ENCODE assay signal across 15 cellular contexts in the genomic region with DNA sequence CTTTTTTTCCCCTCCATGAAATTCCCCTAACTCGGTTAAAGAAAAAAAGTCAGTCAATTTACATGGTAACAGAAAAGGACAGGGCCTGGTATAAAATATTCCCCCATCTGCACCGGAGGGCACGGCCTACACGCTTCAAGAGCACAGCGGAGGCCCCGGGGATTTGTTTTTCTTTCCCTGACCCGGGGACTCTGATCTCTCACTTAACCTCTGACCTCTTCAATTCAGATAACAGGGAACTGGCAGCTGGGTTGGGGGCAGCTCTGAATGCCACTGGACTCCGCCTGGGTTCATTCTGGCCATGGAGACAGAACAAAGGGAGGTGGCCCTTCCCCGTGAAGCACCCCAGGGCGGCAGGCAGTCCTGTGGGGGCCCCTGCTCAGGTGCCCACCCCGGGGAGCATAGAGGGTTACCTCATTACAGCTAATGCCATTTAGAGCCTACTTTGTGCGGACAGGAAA.
DNase-seq lines count a peak whose midpoint lies in the region; FAIRE-seq and TF ChIP-seq lines count a peak whose summit lies in the region.
"Had no signal": no experiment of that assay in that cellular context is flagged by ENCODE, and none has a peak within 500 bp of the region (broad histone marks: within the 10 kb centered on the region; RNA-seq: fewer than 3 reads in every experiment).

No MANE protein-coding gene starts in this region.

- H3K4me1 Mint-ChIP-seq in astrocyte (ENCODE audit: low read depth, unreplicated experiment), result peaks cover 27% of the 10 kb centered on the region
- H3K4me1 Mint-ChIP-seq: natural killer cell had no signal

- H3K9ac ChIP-seq in astrocyte (ENCODE audit: low read length) (peak overlapping the region; percentile 25), liver (ENCODE audit: low read depth in 1 of 2, low read length in 2 of 2) (no peak overlapping the region)

- H4K20me1 ChIP-seq in astrocyte (ENCODE audit: insufficient read depth, low read length), result no peaks in the 10 kb centered on the region

- no peaks in the 10 kb centered on the region for H3K36me3 ChIP-seq in HEK293 (ENCODE audit: control insufficient read depth in 2 of 2, insufficient read depth in 1 of 2, low read length in 2 of 2)
- no peaks in the 10 kb centered on the region for H3K36me3 ChIP-seq in astrocyte (ENCODE audit: insufficient read depth, low read length)
- no peaks in the 10 kb centered on the region for H3K36me3 ChIP-seq in liver (ENCODE audit: control insufficient read depth in 4 of 4, insufficient read depth in 3 of 4, low read depth in 1 of 4, low read length in 3 of 4)
- no peaks in the 10 kb centered on the region for H3K36me3 ChIP-seq in sigmoid colon
- H3K36me3 ChIP-seq: left lung had no signal

- TF ChIP-seq POLR2A in sigmoid colon (IDR thresholded peaks at IDR 0.05), result no peak

- DNase-seq in astrocyte (ENCODE audit: low read depth) (no peak), sigmoid colon (no peak), AG08395 (ENCODE audit: low spot score) (no peak), cortex of kidney (lab: John Stamatoyannopoulos, UW) (no peak), mesenteric fat pad (ENCODE audit: low spot score) (no peak)
- no peak for DNase-seq in activated CD4-positive, CD25-positive, alpha-beta regulatory T cell (lab: John Stamatoyannopoulos, UW)
- DNase-seq: activated CD8-positive, alpha-beta memory T cell treated with anti-CD3 and anti-CD28 coated beads for 24 hours; effector memory CD4-positive, alpha-beta T cell; natural killer cell; NCI-H1105 treated with DMSO at 0.1 percent for 48 hours; T-helper 1 cell had no signal

- FAIRE-seq in astrocyte (lab: Jason Lieb, UNC), result no peak

- no peaks in the 10 kb centered on the region for H3K9me3 Mint-ChIP-seq in astrocyte (ENCODE audit: unreplicated experiment)
- H3K9me3 Mint-ChIP-seq: activated T-helper 1 cell treated with anti-CD3 and anti-CD28 coated beads, Interleukin-12 subunit alpha, Interleukin-12 subunit beta, Interleukin-2, Interleukin-4 antibody, amounts not matched to agents 30 ng/mL and 10 ng/mL and 1 ng/mL, durations not matched to agents 14 hours and 24 hours and 36 hours; natural killer cell had no signal

- H3K4me3 Mint-ChIP-seq in astrocyte (ENCODE audit: unreplicated experiment), result no peak overlapping the region
- H3K4me3 Mint-ChIP-seq: activated T-helper 1 cell treated with anti-CD3 and anti-CD28 coated beads, Interleukin-12 subunit alpha, Interleukin-12 subunit beta, Interleukin-2, Interleukin-4 antibody, amounts not matched to agents 30 ng/mL and 10 ng/mL and 1 ng/mL, durations not matched to agents 14 hours and 24 hours and 36 hours; natural killer cell had no signal

- no peak overlapping the region for H2AFZ ChIP-seq in astrocyte (ENCODE audit: low read depth, low read length)

- POLR2A ChIA-PET in HEK293 (lab: Yijun Ruan, JAX), result interaction anchor here (1.6 kb wide), 1 partner anchor 143 kb away, joined by 5 read pairs; no protein-coding TSS in a partner anchor

- H3K9me3 ChIP-seq in HEK293 (ENCODE audit: control insufficient read depth, insufficient read depth, low read depth, low read length) (no peaks in the 10 kb centered on the region), astrocyte (ENCODE audit: insufficient read depth, low read depth, low read length) (no peaks in the 10 kb centered on the region), liver (ENCODE audit: control insufficient read depth in 4 of 4, low read length in 3 of 4) (no peaks in the 10 kb centered on the region), sigmoid colon (no peaks in the 10 kb centered on the region)
- H3K9me3 ChIP-seq: left lung had no signal

- H3K27ac ChIP-seq in HEK293 (ENCODE audit: extremely low read depth, low read depth, low read length), result no peak overlapping the region
- H3K27ac ChIP-seq in astrocyte (ENCODE audit: low read depth, low read length), result no peak overlapping the region
- H3K27ac ChIP-seq in liver (ENCODE audit: low read depth in 1 of 2, low read length in 2 of 2), result peak overlapping the region; percentile 65 to 70
- H3K27ac ChIP-seq in sigmoid colon, result peak overlapping the region; percentile 18 to 67 (median 51)
- H3K27ac ChIP-seq: left lung had no signal

- H3K4me3 ChIP-seq in HEK293 (ENCODE audit: low read depth, low read length), result no peak overlapping the region
- H3K4me3 ChIP-seq in astrocyte (ENCODE audit: insufficient read depth, low read depth, low read length), result no peak overlapping the region
- H3K4me3 ChIP-seq in liver (ENCODE audit: low read depth in 1 of 3, low read length in 3 of 3), result no peak overlapping the region
- no peak overlapping the region for H3K4me3 ChIP-seq in sigmoid colon
- H3K4me3 ChIP-seq: left lung had no signal

- H3K4me1 ChIP-seq in HEK293 (ENCODE audit: control insufficient read depth, insufficient read depth, low read length) (peaks cover 4% of the 10 kb centered on the region; the same call in 1 of the 2 replicates), astrocyte (ENCODE audit: insufficient read depth, low read length) (peaks cover 16% of the 10 kb centered on the region), liver (ENCODE audit: control insufficient read depth in 4 of 4, insufficient read depth in 4 of 4, low read length in 3 of 4) (peaks cover 9 to 38% (median 26%) of the 10 kb centered on the region in 4 donors), sigmoid colon (peaks cover 0 to 22% (median 17%) of the 10 kb centered on the region in 4 donors)

- CTCF ChIA-PET in HEK293 (lab: Yijun Ruan, JAX), result interaction anchor here (0.5 to 0.7 kb wide), 2 partner anchors 207 to 252 kb away, joined by 3 to 4 read pairs; no protein-coding TSS in a partner anchor

- 36% methylated on average over 12 of the region's 12 CpGs for WGBS in liver
- 83 to 86% methylated on average over 12 of the region's 12 CpGs for WGBS in sigmoid colon, 2 donors

- intact Hi-C loops in sigmoid colon (cut with DNase I), result no loop called here

- H3K79me2 ChIP-seq in astrocyte (ENCODE audit: insufficient read depth, low read length), result no peaks in the 10 kb centered on the region

- H3K27me3 ChIP-seq in astrocyte (ENCODE audit: insufficient read depth, low read length), result no peaks in the 10 kb centered on the region
- no peaks in the 10 kb centered on the region for H3K27me3 ChIP-seq in liver (ENCODE audit: control insufficient read depth in 4 of 4, insufficient read depth in 4 of 4, low read length in 3 of 4)
- no peaks in the 10 kb centered on the region for H3K27me3 ChIP-seq in sigmoid colon
- H3K27me3 ChIP-seq: left lung had no signal

- peak overlapping the region; percentile 91 for H3K27ac Mint-ChIP-seq in astrocyte (ENCODE audit: unreplicated experiment)
- H3K27ac Mint-ChIP-seq: activated T-helper 1 cell treated with anti-CD3 and anti-CD28 coated beads, Interleukin-12 subunit alpha, Interleukin-12 subunit beta, Interleukin-2, Interleukin-4 antibody, amounts not matched to agents 30 ng/mL and 10 ng/mL and 1 ng/mL, durations not matched to agents 14 hours and 24 hours and 36 hours; natural killer cell had no signal

- peak overlapping the region; percentile 65 for H3K4me2 ChIP-seq in astrocyte (ENCODE audit: low read length)

- TF ChIP-seq RAD21 in liver (IDR thresholded peaks at IDR 0.05), result peak; percentile 66 to 68

- peaks cover 2% of the 10 kb centered on the region for H3K36me3 Mint-ChIP-seq in astrocyte (ENCODE audit: low read depth, unreplicated experiment)
- H3K36me3 Mint-ChIP-seq: natural killer cell had no signal

- TF ChIP-seq EP300 in sigmoid colon (IDR thresholded peaks at IDR 0.05), result no peak

- TF ChIP-seq CTCF in HEK293 (tag by site-specific recombination; IDR thresholded peaks at IDR 0.05) (no peak), astrocyte (IDR thresholded peaks at IDR 0.05; ENCODE audit: insufficient read depth, low read depth, low read length) (no peak), liver (IDR thresholded peaks at IDR 0.05; ENCODE audit: low read depth, low read length, missing input control) (peak; percentile 4), sigmoid colon (IDR thresholded peaks at IDR 0.05) (no peak)

- peaks cover 6% of the 10 kb centered on the region for H3K27me3 Mint-ChIP-seq in astrocyte (ENCODE audit: low read depth, unreplicated experiment)

TF ChIP-seq in HEK293, 187 proteins besides CTCF, POLR2A, EP300 and RAD21:
- no peak for TF ChIP-seq ZNF354C (tag by site-specific recombination; IDR thresholded peaks at IDR 0.05; ENCODE audit: borderline replicate concordance, low read depth)
- TF ChIP-seq ZIC2 (tag by site-specific recombination; IDR thresholded peaks at IDR 0.05), result peak; percentile 78
- no peak for TF ChIP-seq ZNF239 (tag by site-specific recombination; IDR thresholded peaks at IDR 0.05)
- TF ChIP-seq ZNF423 (tag by site-specific recombination; IDR thresholded peaks at IDR 0.05), result peak; percentile 38; the same call in 1 of the 2 replicates
- peak; percentile 69 for TF ChIP-seq TCF7L2 (IDR thresholded peaks at IDR 0.05; ENCODE audit: borderline replicate concordance, low read depth, low read length)
- TF ChIP-seq ZNF555 (tag by site-specific recombination; conservative IDR thresholded peaks at IDR 0.05), result no peak

TF ChIP-seq in liver, 16 proteins besides CTCF, POLR2A, EP300 and RAD21 (continues in another document):
- peak; percentile 75 for TF ChIP-seq REST (IDR thresholded peaks at IDR 0.05)
- peak; percentile 38 for TF ChIP-seq FOXA1 (IDR thresholded peaks at IDR 0.05)
- TF ChIP-seq RXRA (IDR thresholded peaks at IDR 0.05), result peak; percentile 90 to 93
- peak; percentile 79 for TF ChIP-seq HNF4G (IDR thresholded peaks at IDR 0.05)

Comparison
In these comparisons a context has a peak if more than half of its experiments do, and no peak if none do; other contexts are left out.
1. H3K27ac ChIP-seq: peak in liver (2 of 2) and sigmoid colon (4 of 4); none in HEK293 (single experiment) and astrocyte (single experiment).